In genomic region chr12:13373803-13374202, GRCh38 we compare ENCODE assay signal across 32 cellular contexts.
"Had no signal": no experiment of that assay in that cellular context is flagged by ENCODE, and none has a peak within 500 bp of the region (broad histone marks: within the 10 kb centered on the region; RNA-seq: fewer than 3 reads in every experiment).

No MANE protein-coding gene starts in this region.

- H3K4me1 ChIP-seq: adrenal gland, breast epithelium had no signal

- H3K27ac ChIP-seq: adrenal gland, body of pancreas, brain microvascular endothelial cell, breast epithelium, VCaP had no signal

- H3K36me3 ChIP-seq: adrenal gland, brain microvascular endothelial cell, breast epithelium had no signal

- H3K27me3 ChIP-seq: adrenal gland, body of pancreas, brain microvascular endothelial cell, breast epithelium had no signal

- H3K4me3 ChIP-seq: adrenal gland, body of pancreas, breast epithelium had no signal

- DNase-seq: activated B cell treated with CpG ODN at 0.5 μM for 24 hours; activated CD4-positive, alpha-beta memory T cell treated with anti-CD3 and anti-CD28 coated beads for 36 hours; activated CD4-positive, alpha-beta T cell treated with anti-CD3 and anti-CD28 coated beads for 4 hours; activated CD4-positive, alpha-beta T cell treated with anti-CD3 and anti-CD28 coated beads, Interleukin-2, amount 10 ng/mL, durations not matched to agents 7 days and 5 days; activated CD4-positive, alpha-beta T cell treated with anti-CD3 and anti-CD28 coated beads, Interleukin-2, amount 50 U/mL, for 4 hours; activated CD4-positive, CD25-positive, alpha-beta regulatory T cell treated with anti-CD3 and anti-CD28 coated beads, Interleukin-2, amount 50 U/mL, for 72 hours; activated CD8-positive, alpha-beta memory T cell treated with anti-CD3 and anti-CD28 coated beads, Interleukin-2, amount 50 U/mL, for 4 hours; activated CD8-positive, alpha-beta T cell treated with anti-CD3 and anti-CD28 coated beads for 36 hours; activated effector memory CD4-positive, alpha-beta T cell treated with anti-CD3 and anti-CD28 coated beads, Interleukin-2, amount 50 U/mL, for 16 hours; activated gamma-delta T cell treated with Interleukin-2 at 50 U/mL for 16 hours; activated naive CD4-positive, alpha-beta T cell; activated naive CD4-positive, alpha-beta T cell treated with anti-CD3 and anti-CD28 coated beads for 36 hours; activated naive CD4-positive, alpha-beta T cell treated with anti-CD3 and anti-CD28 coated beads, Interleukin-2, amount 50 U/mL, for 16 hours; activated naive CD8-positive, alpha-beta T cell treated with anti-CD3 and anti-CD28 coated beads for 36 hours; activated T-cell treated with anti-CD3 and anti-CD28 coated beads for 4 hours; activated T-cell treated with anti-CD3 and anti-CD28 coated beads, Interleukin-2, amount 50 U/mL, for 1 hour; activated T-cell treated with anti-CD3 and anti-CD28 coated beads, Interleukin-2, amount 50 U/mL, for 4 hours; activated T-cell treated with anti-CD3 and anti-CD28 coated beads, Interleukin-2, amount 50 U/mL, for 72 hours; adrenal gland; amniotic stem cell; aorta; body of pancreas; brain microvascular endothelial cell; caudate nucleus; cerebellar nuclear complex; T-helper 1 cell; T-helper 2 cell; T-helper 9 cell had no signal

- H3K9me3 ChIP-seq: adrenal gland, body of pancreas, breast epithelium had no signal

- ATAC-seq: activated CD8-positive, alpha-beta T cell treated with anti-CD3 and anti-CD28 coated beads for 36 hours; activated naive CD4-positive, alpha-beta T cell treated with anti-CD3 and anti-CD28 coated beads, Interleukin-2, amount 50 U/mL, for 72 hours; activated T-cell treated with anti-CD3 and anti-CD28 coated beads, Interleukin-2, amount 50 U/mL, for 4 hours; activated T-cell treated with anti-CD3 and anti-CD28 coated beads, Interleukin-2, amount 50 U/mL, for 72 hours; activated T-helper 17 cell treated with anti-CD3 and anti-CD28 coated beads, Interleukin-2, amount 50 U/mL, for 72 hours; body of pancreas had no signal
